In genomic region chr2:169768262-169768995, GRCh38 we compare ENCODE assay signal across 8 cellular contexts. TPM values are rescaled to one million over a fixed set of nuclear protein-coding genes. Genes with fewer than 3 reads are reported as not detected.
DNase-seq lines count a peak whose midpoint lies in the region; ATAC-seq and TF ChIP-seq lines count a peak whose summit lies in the region.

No MANE protein-coding gene starts in this region.

- H3K27me3 ChIP-seq in OCI-LY1 (ENCODE audit: insufficient read depth, low read length) = peaks cover 5% of the 10 kb centered on the region; the same call in 1 of the 2 replicates

- H3K27me3 Mint-ChIP-seq in activated naive CD8-positive, alpha-beta T cell treated with anti-CD3 and anti-CD28 coated beads, Interleukin-2, amount 10 ng/mL, durations not matched to agents 7 days and 5 days = peaks cover 17% of the 10 kb centered on the region
- H3K27me3 Mint-ChIP-seq in stimulated activated naive CD8-positive, alpha-beta T cell treated with anti-CD3 and anti-CD28 coated beads, Interleukin-15, amount 100 ng/mL, for 72 hours = peaks cover 23% of the 10 kb centered on the region

- H3K4me2 ChIP-seq in OCI-LY1 (ENCODE audit: low read length) = peak overlapping the region; percentile 52

- peak overlapping the region; percentile 80 for H3K27ac Mint-ChIP-seq in activated naive CD8-positive, alpha-beta T cell treated with anti-CD3 and anti-CD28 coated beads, Interleukin-2, amount 10 ng/mL, durations not matched to agents 7 days and 5 days
- peak overlapping the region; percentile 25 to 96 for H3K27ac Mint-ChIP-seq in stimulated activated naive CD8-positive, alpha-beta T cell treated with anti-CD3 and anti-CD28 coated beads, Interleukin-15, amount 100 ng/mL, for 72 hours

- ATAC-seq in activated naive CD8-positive, alpha-beta T cell treated with anti-CD3 and anti-CD28 coated beads, Interleukin-2, amount 10 ng/mL, durations not matched to agents 7 days and 5 days (ENCODE audit: low read depth) = peak; percentile 83
- peak; percentile 71 for ATAC-seq in stimulated activated naive CD8-positive, alpha-beta T cell treated with anti-CD3 and anti-CD28 coated beads, Interleukin-15, amount 100 ng/mL, for 72 hours
- no peak for ATAC-seq in HG03108 (IDR thresholded peaks at IDR 0.05; ENCODE audit: unreplicated experiment)
- ATAC-seq in GM21526 (IDR thresholded peaks at IDR 0.05; ENCODE audit: low FRiP score, unreplicated experiment) = no peak
- no peak for ATAC-seq in GM19467 (IDR thresholded peaks at IDR 0.05; ENCODE audit: unreplicated experiment)

- intact Hi-C loops in lower leg skin (cut with DNase I; ENCODE audit: low total_unique reads) = no loop called here

- H3K4me3 ChIP-seq in OCI-LY1 (ENCODE audit: low read depth, low read length, poor library complexity, severe bottlenecking) (peak overlapping the region; percentile 47), lower leg skin (ENCODE audit: low read depth, poor library complexity, severe bottlenecking) (peak overlapping the region; percentile 30)

- H3K4me3 Mint-ChIP-seq in activated naive CD8-positive, alpha-beta T cell treated with anti-CD3 and anti-CD28 coated beads, Interleukin-2, amount 10 ng/mL, durations not matched to agents 7 days and 5 days = peak overlapping the region; percentile 82
- peak overlapping the region; percentile 84 to 89 for H3K4me3 Mint-ChIP-seq in stimulated activated naive CD8-positive, alpha-beta T cell treated with anti-CD3 and anti-CD28 coated beads, Interleukin-15, amount 100 ng/mL, for 72 hours

- no peaks in the 10 kb centered on the region for H3K9me3 ChIP-seq in OCI-LY1 (ENCODE audit: low read length)

- peak overlapping the region; percentile 12; the same call in 1 of the 2 replicates for H3K9ac ChIP-seq in OCI-LY1 (ENCODE audit: low read length)

- H3K79me2 ChIP-seq in OCI-LY1 (ENCODE audit: insufficient read depth, low read length) = no peaks in the 10 kb centered on the region

- POLR2A ChIA-PET in activated naive CD8-positive, alpha-beta T cell treated with anti-CD3 and anti-CD28 coated beads, Interleukin-2, amount 10 ng/mL, durations not matched to agents 7 days and 5 days (lab: Charles Lee) = interaction anchor here (0.6 kb wide), 1 partner anchor 72 kb away, joined by 4 read pairs; no protein-coding TSS in a partner anchor

- H3K36me3 ChIP-seq in OCI-LY1 (ENCODE audit: insufficient read depth, low read length) = no peaks in the 10 kb centered on the region

- H3K36me3 Mint-ChIP-seq in activated naive CD8-positive, alpha-beta T cell treated with anti-CD3 and anti-CD28 coated beads, Interleukin-2, amount 10 ng/mL, durations not matched to agents 7 days and 5 days = no peaks in the 10 kb centered on the region

- no peak overlapping the region for H2AFZ ChIP-seq in OCI-LY1 (ENCODE audit: low read length)

- peaks cover 16% of the 10 kb centered on the region for H3K4me1 ChIP-seq in OCI-LY1 (ENCODE audit: insufficient read depth, low read length, severe bottlenecking)

- no peaks in the 10 kb centered on the region for H3K9me2 ChIP-seq in OCI-LY1 (ENCODE audit: low read depth, low read length)

- H3K27ac ChIP-seq in OCI-LY1 (ENCODE audit: low read depth, low read length, poor library complexity, severe bottlenecking) = no peak overlapping the region

- H3K9me3 Mint-ChIP-seq in activated naive CD8-positive, alpha-beta T cell treated with anti-CD3 and anti-CD28 coated beads, Interleukin-2, amount 10 ng/mL, durations not matched to agents 7 days and 5 days = no peaks in the 10 kb centered on the region
- H3K9me3 Mint-ChIP-seq in stimulated activated naive CD8-positive, alpha-beta T cell treated with anti-CD3 and anti-CD28 coated beads, Interleukin-15, amount 100 ng/mL, for 72 hours = no peaks in the 10 kb centered on the region

- TF ChIP-seq CTCF in OCI-LY1 (IDR thresholded peaks at IDR 0.05; ENCODE audit: low read length) (no peak), lower leg skin (IDR thresholded peaks at IDR 0.05) (no peak)

- WGBS in lower leg skin, 2 donors = 27 to 39% methylated on average over 34 to 61 of the region's 72 CpGs

- H4K20me1 ChIP-seq in OCI-LY1 (ENCODE audit: insufficient read depth, low read length) = no peaks in the 10 kb centered on the region

- DNase-seq in activated naive CD8-positive, alpha-beta T cell treated with anti-CD3 and anti-CD28 coated beads, Interleukin-2, amount 10 ng/mL, durations not matched to agents 7 days and 5 days = peak; percentile 62
- DNase-seq in lower leg skin (ENCODE audit: low spot score in 2 of 2) (no peak), SK-N-DZ (ENCODE audit: low spot score) (no peak)
- peak; percentile 27 to 35 for DNase-seq in stimulated activated naive CD8-positive, alpha-beta T cell treated with anti-CD3 and anti-CD28 coated beads, Interleukin-15, amount 100 ng/mL, for 72 hours

- H3K4me1 Mint-ChIP-seq in activated naive CD8-positive, alpha-beta T cell treated with anti-CD3 and anti-CD28 coated beads, Interleukin-2, amount 10 ng/mL, durations not matched to agents 7 days and 5 days = peaks cover 13% of the 10 kb centered on the region
- H3K4me1 Mint-ChIP-seq in stimulated activated naive CD8-positive, alpha-beta T cell treated with anti-CD3 and anti-CD28 coated beads, Interleukin-15, amount 100 ng/mL, for 72 hours = peaks cover 25% of the 10 kb centered on the region

- no peaks in the 10 kb centered on the region for H3F3A ChIP-seq in OCI-LY1 (ENCODE audit: insufficient read depth, low read length)

- TF ChIP-seq POLR2A in lower leg skin (IDR thresholded peaks at IDR 0.05) = no peak

RNA-seq across cellular contexts. Expression of gene SSB, which starts 30.2 kb away (rescaled TPM):
- 10 to 100 TPM; 83.4 to 84.6 TPM for total RNA-seq in activated naive CD8-positive, alpha-beta T cell treated with anti-CD3 and anti-CD28 coated beads, Interleukin-2, amount 10 ng/mL, durations not matched to agents 7 days and 5 days
- total RNA-seq in lower leg skin = 10 to 100 TPM; 29.1 to 40.0 (median 38.2) TPM
- 145 and 185 TPM in 2 replicates for polyA plus RNA-seq in SK-N-DZ (2014; cell fraction: cytosol; rRNA removed)
- polyA plus RNA-seq in SK-N-DZ (2014; cell fraction: nucleus; rRNA removed) = 293 and 350 TPM in 2 replicates

RNA-seq across cellular contexts. Expression of gene KLHL23, which starts 34.8 kb away (rescaled TPM):
- 1 to 10 TPM; 7.6 to 7.8 TPM for total RNA-seq in activated naive CD8-positive, alpha-beta T cell treated with anti-CD3 and anti-CD28 coated beads, Interleukin-2, amount 10 ng/mL, durations not matched to agents 7 days and 5 days
- total RNA-seq in lower leg skin = 1 to 10 TPM in 3 of 4 donors, under 1 TPM in 1; 0.59 to 5.0 (median 2.3) TPM
- 62.3 and 65.3 TPM in 2 replicates for polyA plus RNA-seq in SK-N-DZ (2014; cell fraction: cytosol; rRNA removed)
- 19.6 and 36.5 TPM in 2 replicates for polyA plus RNA-seq in SK-N-DZ (2014; cell fraction: nucleus; rRNA removed)

RNA-seq across cellular contexts. Expression of gene METTL5, which starts 56.3 kb away (rescaled TPM):
- total RNA-seq in activated naive CD8-positive, alpha-beta T cell treated with anti-CD3 and anti-CD28 coated beads, Interleukin-2, amount 10 ng/mL, durations not matched to agents 7 days and 5 days = 10 to 100 TPM; 57.1 to 62.7 TPM
- 100 to 1,000 TPM in 1 of 4 donors, 10 to 100 TPM in 3; 34.2 to 283 (median 42.8) TPM for total RNA-seq in lower leg skin
- 90.3 and 99.1 TPM in 2 replicates for polyA plus RNA-seq in SK-N-DZ (2014; cell fraction: cytosol; rRNA removed)
- 69.3 and 75.2 TPM in 2 replicates for polyA plus RNA-seq in SK-N-DZ (2014; cell fraction: nucleus; rRNA removed)

RNA-seq across cellular contexts. Expression of gene UBR3, which starts 58.8 kb away (rescaled TPM):
- total RNA-seq in activated naive CD8-positive, alpha-beta T cell treated with anti-CD3 and anti-CD28 coated beads, Interleukin-2, amount 10 ng/mL, durations not matched to agents 7 days and 5 days = 10 to 100 TPM; 23.8 to 26.7 TPM
- total RNA-seq in lower leg skin = 10 to 100 TPM; 40.8 to 64.7 (median 50.5) TPM
- 13.9 and 14.4 TPM in 2 replicates for polyA plus RNA-seq in SK-N-DZ (2014; cell fraction: cytosol; rRNA removed)
- 24.3 and 25.0 TPM in 2 replicates for polyA plus RNA-seq in SK-N-DZ (2014; cell fraction: nucleus; rRNA removed)

Comparison
In these comparisons a context has a peak if more than half of its experiments do, and no peak if none do; other contexts are left out.
1. ATAC-seq: peak in activated naive CD8-positive, alpha-beta T cell treated with anti-CD3 and anti-CD28 coated beads, Interleukin-2, amount 10 ng/mL, durations not matched to agents 7 days and 5 days (single experiment) and stimulated activated naive CD8-positive, alpha-beta T cell treated with anti-CD3 and anti-CD28 coated beads, Interleukin-15, amount 100 ng/mL, for 72 hours (single experiment); none in HG03108 (single experiment), GM21526 (single experiment) and GM19467 (single experiment).
2. DNase-seq: peak in activated naive CD8-positive, alpha-beta T cell treated with anti-CD3 and anti-CD28 coated beads, Interleukin-2, amount 10 ng/mL, durations not matched to agents 7 days and 5 days (single experiment) and stimulated activated naive CD8-positive, alpha-beta T cell treated with anti-CD3 and anti-CD28 coated beads, Interleukin-15, amount 100 ng/mL, for 72 hours (2 of 2); none in lower leg skin (0 of 2) and SK-N-DZ (single experiment).